Comparison of ENCODE assay signal across 1 cellular context in the genomic region with DNA sequence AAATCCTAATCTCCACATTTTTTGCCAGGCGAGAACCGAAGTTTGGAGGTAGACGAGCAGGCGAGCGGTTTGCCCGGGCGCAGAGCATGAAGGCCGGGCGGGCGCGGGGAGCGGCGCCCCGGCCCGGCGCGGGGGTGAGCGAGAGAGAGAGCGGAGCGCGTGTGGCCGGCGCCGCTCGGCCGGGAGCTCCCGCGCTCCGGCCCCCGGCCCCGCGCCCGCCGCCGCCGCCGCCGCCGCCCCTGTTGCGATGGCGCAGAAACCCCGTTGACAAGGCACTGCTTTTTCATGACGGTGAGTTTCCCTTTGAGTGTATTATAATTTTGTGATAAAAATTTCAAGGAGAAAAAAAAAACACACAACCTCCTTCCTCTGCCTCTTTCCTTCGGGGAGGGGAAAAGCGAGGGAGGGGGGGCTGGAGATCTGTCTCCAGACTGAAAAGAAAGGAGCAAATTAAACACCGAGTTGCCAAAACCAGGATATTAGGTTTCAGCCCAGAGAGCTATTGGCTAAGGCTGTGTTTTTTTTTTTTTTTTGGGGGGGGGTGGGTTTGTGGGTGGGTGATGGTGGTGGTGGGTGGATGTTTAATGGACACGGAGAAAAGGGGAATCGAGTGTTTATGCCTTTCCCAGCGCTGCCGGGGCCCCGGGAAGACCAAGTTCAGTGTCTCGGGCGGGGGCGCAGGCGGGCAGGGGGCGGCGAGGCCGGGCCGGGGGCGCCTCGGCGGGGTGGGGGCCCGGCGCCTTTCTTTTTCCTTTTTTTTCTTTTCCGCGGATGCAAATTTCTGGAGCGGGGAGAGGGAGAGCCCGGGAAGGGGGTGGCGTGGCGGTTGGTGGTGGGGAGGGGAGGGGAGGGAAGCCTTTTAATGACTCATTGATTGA.
A peak's percentile ranks its signal among the peaks of the same experiment; 100 is the strongest.
TF ChIP-seq lines count a peak whose summit lies in the region.

A gene with protein sequence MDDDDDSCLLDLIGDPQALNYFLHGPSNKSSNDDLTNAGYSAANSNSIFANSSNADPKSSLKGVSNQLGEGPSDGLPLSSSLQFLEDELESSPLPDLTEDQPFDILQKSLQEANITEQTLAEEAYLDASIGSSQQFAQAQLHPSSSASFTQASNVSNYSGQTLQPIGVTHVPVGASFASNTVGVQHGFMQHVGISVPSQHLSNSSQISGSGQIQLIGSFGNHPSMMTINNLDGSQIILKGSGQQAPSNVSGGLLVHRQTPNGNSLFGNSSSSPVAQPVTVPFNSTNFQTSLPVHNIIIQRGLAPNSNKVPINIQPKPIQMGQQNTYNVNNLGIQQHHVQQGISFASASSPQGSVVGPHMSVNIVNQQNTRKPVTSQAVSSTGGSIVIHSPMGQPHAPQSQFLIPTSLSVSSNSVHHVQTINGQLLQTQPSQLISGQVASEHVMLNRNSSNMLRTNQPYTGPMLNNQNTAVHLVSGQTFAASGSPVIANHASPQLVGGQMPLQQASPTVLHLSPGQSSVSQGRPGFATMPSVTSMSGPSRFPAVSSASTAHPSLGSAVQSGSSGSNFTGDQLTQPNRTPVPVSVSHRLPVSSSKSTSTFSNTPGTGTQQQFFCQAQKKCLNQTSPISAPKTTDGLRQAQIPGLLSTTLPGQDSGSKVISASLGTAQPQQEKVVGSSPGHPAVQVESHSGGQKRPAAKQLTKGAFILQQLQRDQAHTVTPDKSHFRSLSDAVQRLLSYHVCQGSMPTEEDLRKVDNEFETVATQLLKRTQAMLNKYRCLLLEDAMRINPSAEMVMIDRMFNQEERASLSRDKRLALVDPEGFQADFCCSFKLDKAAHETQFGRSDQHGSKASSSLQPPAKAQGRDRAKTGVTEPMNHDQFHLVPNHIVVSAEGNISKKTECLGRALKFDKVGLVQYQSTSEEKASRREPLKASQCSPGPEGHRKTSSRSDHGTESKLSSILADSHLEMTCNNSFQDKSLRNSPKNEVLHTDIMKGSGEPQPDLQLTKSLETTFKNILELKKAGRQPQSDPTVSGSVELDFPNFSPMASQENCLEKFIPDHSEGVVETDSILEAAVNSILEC (plus strand): TSS at position 242 of the 878 bp plus-strand sequence. CDS start 39,971 bp downstream, outside the sequence.

TF ChIP-seq in GM12878, 131 proteins besides CTCF, POLR2A, EP300 and RAD21 (continued from another document):
- TF ChIP-seq, protein P1, sequence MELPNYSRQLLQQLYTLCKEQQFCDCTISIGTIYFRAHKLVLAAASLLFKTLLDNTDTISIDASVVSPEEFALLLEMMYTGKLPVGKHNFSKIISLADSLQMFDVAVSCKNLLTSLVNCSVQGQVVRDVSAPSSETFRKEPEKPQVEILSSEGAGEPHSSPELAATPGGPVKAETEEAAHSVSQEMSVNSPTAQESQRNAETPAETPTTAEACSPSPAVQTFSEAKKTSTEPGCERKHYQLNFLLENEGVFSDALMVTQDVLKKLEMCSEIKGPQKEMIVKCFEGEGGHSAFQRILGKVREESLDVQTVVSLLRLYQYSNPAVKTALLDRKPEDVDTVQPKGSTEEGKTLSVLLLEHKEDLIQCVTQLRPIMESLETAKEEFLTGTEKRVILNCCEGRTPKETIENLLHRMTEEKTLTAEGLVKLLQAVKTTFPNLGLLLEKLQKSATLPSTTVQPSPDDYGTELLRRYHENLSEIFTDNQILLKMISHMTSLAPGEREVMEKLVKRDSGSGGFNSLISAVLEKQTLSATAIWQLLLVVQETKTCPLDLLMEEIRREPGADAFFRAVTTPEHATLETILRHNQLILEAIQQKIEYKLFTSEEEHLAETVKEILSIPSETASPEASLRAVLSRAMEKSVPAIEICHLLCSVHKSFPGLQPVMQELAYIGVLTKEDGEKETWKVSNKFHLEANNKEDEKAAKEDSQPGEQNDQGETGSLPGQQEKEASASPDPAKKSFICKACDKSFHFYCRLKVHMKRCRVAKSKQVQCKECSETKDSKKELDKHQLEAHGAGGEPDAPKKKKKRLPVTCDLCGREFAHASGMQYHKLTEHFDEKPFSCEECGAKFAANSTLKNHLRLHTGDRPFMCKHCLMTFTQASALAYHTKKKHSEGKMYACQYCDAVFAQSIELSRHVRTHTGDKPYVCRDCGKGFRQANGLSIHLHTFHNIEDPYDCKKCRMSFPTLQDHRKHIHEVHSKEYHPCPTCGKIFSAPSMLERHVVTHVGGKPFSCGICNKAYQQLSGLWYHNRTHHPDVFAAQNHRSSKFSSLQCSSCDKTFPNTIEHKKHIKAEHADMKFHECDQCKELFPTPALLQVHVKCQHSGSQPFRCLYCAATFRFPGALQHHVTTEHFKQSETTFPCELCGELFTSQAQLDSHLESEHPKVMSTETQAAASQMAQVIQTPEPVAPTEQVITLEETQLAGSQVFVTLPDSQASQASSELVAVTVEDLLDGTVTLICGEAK (IDR thresholded peaks at IDR 0.05; ENCODE audit: borderline replicate concordance) = no peak
- 0 out of 2 replicates have a peak, but pooled peaks have one; percentile 9 for TF ChIP-seq CREB1 (IDR thresholded peaks at IDR 0.05; ENCODE audit: low read depth)
- no peak for TF ChIP-seq RBBP5 (conservative IDR thresholded peaks at IDR 0.05)
- TF ChIP-seq SRF (IDR thresholded peaks at IDR 0.05; ENCODE audit: low read depth in 2 of 2, low read length in 2 of 2) = no peak
- 0 out of 2 replicates have a peak, but pooled peaks have one; percentile 56 for TF ChIP-seq POLR2AphosphoS5 (IDR thresholded peaks at IDR 0.05; ENCODE audit: low read length)
- TF ChIP-seq ZSCAN29 (IDR thresholded peaks at IDR 0.05) = no peak
- TF ChIP-seq, protein P2, sequence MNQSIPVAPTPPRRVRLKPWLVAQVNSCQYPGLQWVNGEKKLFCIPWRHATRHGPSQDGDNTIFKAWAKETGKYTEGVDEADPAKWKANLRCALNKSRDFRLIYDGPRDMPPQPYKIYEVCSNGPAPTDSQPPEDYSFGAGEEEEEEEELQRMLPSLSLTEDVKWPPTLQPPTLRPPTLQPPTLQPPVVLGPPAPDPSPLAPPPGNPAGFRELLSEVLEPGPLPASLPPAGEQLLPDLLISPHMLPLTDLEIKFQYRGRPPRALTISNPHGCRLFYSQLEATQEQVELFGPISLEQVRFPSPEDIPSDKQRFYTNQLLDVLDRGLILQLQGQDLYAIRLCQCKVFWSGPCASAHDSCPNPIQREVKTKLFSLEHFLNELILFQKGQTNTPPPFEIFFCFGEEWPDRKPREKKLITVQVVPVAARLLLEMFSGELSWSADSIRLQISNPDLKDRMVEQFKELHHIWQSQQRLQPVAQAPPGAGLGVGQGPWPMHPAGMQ (IDR thresholded peaks at IDR 0.05; ENCODE audit: borderline replicate concordance) = no peak
- no peak for TF ChIP-seq JUND (IDR thresholded peaks at IDR 0.05; ENCODE audit: low read depth, low read length)
- peak; percentile 70; the same call in 1 of the 2 replicates for TF ChIP-seq ZNF384 (IDR thresholded peaks at IDR 0.05; ENCODE audit: borderline replicate concordance, low read depth, low read length)
- TF ChIP-seq NRF1 (conservative IDR thresholded peaks at IDR 0.05; ENCODE audit: low read depth, low read length) = no peak
- no peak for TF ChIP-seq RAD51 (IDR thresholded peaks at IDR 0.05)
- TF ChIP-seq CBFB (IDR thresholded peaks at IDR 0.05; ENCODE audit: low read depth) = peak; percentile 27; the same call in 1 of the 2 replicates
- TF ChIP-seq HDGF (IDR thresholded peaks at IDR 0.05) = no peak
- TF ChIP-seq, protein P3, sequence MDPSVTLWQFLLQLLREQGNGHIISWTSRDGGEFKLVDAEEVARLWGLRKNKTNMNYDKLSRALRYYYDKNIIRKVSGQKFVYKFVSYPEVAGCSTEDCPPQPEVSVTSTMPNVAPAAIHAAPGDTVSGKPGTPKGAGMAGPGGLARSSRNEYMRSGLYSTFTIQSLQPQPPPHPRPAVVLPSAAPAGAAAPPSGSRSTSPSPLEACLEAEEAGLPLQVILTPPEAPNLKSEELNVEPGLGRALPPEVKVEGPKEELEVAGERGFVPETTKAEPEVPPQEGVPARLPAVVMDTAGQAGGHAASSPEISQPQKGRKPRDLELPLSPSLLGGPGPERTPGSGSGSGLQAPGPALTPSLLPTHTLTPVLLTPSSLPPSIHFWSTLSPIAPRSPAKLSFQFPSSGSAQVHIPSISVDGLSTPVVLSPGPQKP (IDR thresholded peaks at IDR 0.05; ENCODE audit: low read depth, low read length) = no peak
- 0 out of 2 replicates have a peak, but pooled peaks have one; percentile 13 for TF ChIP-seq BCL11A (IDR thresholded peaks at IDR 0.05; ENCODE audit: low read depth, low read length)
- 0 out of 2 replicates have a peak, but pooled peaks have one; percentile 65 for TF ChIP-seq YY1 (IDR thresholded peaks at IDR 0.05; ENCODE audit: low read depth, low read length)
- peak; percentile 36 for TF ChIP-seq JUNB (IDR thresholded peaks at IDR 0.05)
- TF ChIP-seq HDAC2 (IDR thresholded peaks at IDR 0.05) = no peak
- TF ChIP-seq FOXM1 (IDR thresholded peaks at IDR 0.05; ENCODE audit: low read depth, low read length) = no peak
- no peak for TF ChIP-seq HDAC6 (IDR thresholded peaks at IDR 0.05; ENCODE audit: unreplicated experiment)
- TF ChIP-seq EED (IDR thresholded peaks at IDR 0.05; ENCODE audit: low read depth) = 0 out of 2 replicates have a peak, but pooled peaks have one; percentile 9
- no peak for TF ChIP-seq RFX5 (IDR thresholded peaks at IDR 0.05; ENCODE audit: low read depth, low read length)
- TF ChIP-seq ETV6 (conservative IDR thresholded peaks at IDR 0.05 in 1 of 2, IDR thresholded peaks at IDR 0.05 in 1 of 2; ENCODE audit: borderline replicate concordance in 1 of 2, low read depth in 1 of 2) = no peak
- TF ChIP-seq BHLHE40 (IDR thresholded peaks at IDR 0.05; ENCODE audit: borderline replicate concordance in 1 of 2, low read depth in 2 of 2, low read length in 1 of 2) = no peak
- peak in 1 of 2 experiments; percentile 36; a peak in 1 of 3 replicates for TF ChIP-seq EGR1 (IDR thresholded peaks at IDR 0.05; ENCODE audit: borderline replicate concordance in 1 of 2, low read depth in 2 of 2, low read length in 2 of 2)
- no peak for TF ChIP-seq SMAD1 (IDR thresholded peaks at IDR 0.05; ENCODE audit: low read depth, partially characterized antibody)
- TF ChIP-seq BMI1 (IDR thresholded peaks at IDR 0.05; ENCODE audit: borderline replicate concordance) = no peak
- no peak for TF ChIP-seq ZBED1 (IDR thresholded peaks at IDR 0.05; ENCODE audit: borderline replicate concordance)
- peak; percentile 14; the same call in 1 of the 2 replicates for TF ChIP-seq CREM (IDR thresholded peaks at IDR 0.05; ENCODE audit: low read depth)
